ENCODE assay signal across 1 cellular context in the genomic region with DNA sequence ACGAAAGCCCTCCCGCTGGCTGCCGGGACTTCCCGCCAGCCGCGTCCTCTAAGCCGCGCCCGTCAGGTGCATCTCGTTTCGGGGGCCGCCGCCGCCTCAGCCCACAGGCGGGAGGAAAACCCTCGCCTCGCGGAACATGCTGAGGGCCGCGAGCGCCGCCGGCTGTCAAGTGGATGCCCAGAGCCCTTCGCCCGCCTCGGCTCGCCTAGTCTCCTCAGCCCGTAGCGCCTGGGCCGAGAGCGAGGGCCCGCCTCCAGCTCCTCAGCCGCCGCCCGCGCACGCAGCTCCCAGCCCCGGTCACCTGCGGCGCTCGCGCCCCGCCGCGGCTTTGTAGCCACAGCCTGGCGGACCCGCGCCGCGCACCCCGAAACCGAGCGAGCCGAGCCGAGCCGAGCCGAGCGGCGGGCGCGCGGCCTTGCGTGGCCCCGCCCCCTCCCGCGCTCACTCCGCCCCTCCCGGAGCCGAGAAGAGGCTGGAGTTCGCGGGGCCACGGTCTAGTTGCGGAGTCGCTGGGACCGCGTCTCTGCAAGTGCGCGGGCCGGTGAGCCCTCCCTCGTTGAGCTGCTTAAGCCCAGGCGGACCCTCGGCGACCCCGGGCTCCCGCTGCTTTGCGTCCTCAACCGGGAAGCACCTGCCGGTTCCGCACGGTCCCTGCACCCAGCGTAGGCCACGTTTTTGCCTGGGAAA.
TF ChIP-seq lines count a peak whose summit lies in the region.

A gene (minus strand): TSS at position 382 of the 687 bp plus-strand sequence. CDS start 450 bp downstream, outside the sequence.

TF ChIP-seq in HepG2, 621 proteins besides CTCF, POLR2A, EP300 and RAD21 (continued from another document and continues in another):
- TF ChIP-seq, protein P1, sequence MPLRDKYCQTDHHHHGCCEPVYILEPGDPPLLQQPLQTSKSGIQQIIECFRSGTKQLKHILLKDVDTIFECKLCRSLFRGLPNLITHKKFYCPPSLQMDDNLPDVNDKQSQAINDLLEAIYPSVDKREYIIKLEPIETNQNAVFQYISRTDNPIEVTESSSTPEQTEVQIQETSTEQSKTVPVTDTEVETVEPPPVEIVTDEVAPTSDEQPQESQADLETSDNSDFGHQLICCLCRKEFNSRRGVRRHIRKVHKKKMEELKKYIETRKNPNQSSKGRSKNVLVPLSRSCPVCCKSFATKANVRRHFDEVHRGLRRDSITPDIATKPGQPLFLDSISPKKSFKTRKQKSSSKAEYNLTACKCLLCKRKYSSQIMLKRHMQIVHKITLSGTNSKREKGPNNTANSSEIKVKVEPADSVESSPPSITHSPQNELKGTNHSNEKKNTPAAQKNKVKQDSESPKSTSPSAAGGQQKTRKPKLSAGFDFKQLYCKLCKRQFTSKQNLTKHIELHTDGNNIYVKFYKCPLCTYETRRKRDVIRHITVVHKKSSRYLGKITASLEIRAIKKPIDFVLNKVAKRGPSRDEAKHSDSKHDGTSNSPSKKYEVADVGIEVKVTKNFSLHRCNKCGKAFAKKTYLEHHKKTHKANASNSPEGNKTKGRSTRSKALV (CRISPR knock-in tag; IDR thresholded peaks at IDR 0.05): peak; percentile 51; the same call in 1 of the 2 replicates
- TF ChIP-seq MLLT10 (CRISPR knock-in tag; IDR thresholded peaks at IDR 0.05): no peak
- TF ChIP-seq ZMYM2 (CRISPR knock-in tag; IDR thresholded peaks at IDR 0.05): no peak
- TF ChIP-seq CCDC6 (CRISPR knock-in tag; IDR thresholded peaks at IDR 0.05): 0 out of 2 replicates have a peak, but pooled peaks have one; percentile 76
- no peak for TF ChIP-seq EHMT2 (IDR thresholded peaks at IDR 0.05; ENCODE audit: borderline replicate concordance, low read depth, low read length)
- TF ChIP-seq SCMH1 (CRISPR knock-in tag; IDR thresholded peaks at IDR 0.05; ENCODE audit: borderline replicate concordance): no peak
- TF ChIP-seq ZNF354B (CRISPR knock-in tag; IDR thresholded peaks at IDR 0.05): no peak
- TF ChIP-seq, protein P2, sequence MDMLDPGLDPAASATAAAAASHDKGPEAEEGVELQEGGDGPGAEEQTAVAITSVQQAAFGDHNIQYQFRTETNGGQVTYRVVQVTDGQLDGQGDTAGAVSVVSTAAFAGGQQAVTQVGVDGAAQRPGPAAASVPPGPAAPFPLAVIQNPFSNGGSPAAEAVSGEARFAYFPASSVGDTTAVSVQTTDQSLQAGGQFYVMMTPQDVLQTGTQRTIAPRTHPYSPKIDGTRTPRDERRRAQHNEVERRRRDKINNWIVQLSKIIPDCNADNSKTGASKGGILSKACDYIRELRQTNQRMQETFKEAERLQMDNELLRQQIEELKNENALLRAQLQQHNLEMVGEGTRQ (IDR thresholded peaks at IDR 0.05; ENCODE audit: low read depth, low read length): no peak
- TF ChIP-seq, protein P2 (CRISPR knock-in tag; IDR thresholded peaks at IDR 0.05; ENCODE audit: borderline replicate concordance): peak; percentile 19; the same call in 1 of the 2 replicates
- peak; percentile 53; the same call in 1 of the 2 replicates for TF ChIP-seq BCL6 (CRISPR knock-in tag; IDR thresholded peaks at IDR 0.05)
- peak; percentile 38; the same call in 1 of the 2 replicates for TF ChIP-seq DMAP1 (CRISPR knock-in tag; IDR thresholded peaks at IDR 0.05)
- TF ChIP-seq ZNF207 (IDR thresholded peaks at IDR 0.05; ENCODE audit: borderline replicate concordance): no peak
- TF ChIP-seq, protein P3, sequence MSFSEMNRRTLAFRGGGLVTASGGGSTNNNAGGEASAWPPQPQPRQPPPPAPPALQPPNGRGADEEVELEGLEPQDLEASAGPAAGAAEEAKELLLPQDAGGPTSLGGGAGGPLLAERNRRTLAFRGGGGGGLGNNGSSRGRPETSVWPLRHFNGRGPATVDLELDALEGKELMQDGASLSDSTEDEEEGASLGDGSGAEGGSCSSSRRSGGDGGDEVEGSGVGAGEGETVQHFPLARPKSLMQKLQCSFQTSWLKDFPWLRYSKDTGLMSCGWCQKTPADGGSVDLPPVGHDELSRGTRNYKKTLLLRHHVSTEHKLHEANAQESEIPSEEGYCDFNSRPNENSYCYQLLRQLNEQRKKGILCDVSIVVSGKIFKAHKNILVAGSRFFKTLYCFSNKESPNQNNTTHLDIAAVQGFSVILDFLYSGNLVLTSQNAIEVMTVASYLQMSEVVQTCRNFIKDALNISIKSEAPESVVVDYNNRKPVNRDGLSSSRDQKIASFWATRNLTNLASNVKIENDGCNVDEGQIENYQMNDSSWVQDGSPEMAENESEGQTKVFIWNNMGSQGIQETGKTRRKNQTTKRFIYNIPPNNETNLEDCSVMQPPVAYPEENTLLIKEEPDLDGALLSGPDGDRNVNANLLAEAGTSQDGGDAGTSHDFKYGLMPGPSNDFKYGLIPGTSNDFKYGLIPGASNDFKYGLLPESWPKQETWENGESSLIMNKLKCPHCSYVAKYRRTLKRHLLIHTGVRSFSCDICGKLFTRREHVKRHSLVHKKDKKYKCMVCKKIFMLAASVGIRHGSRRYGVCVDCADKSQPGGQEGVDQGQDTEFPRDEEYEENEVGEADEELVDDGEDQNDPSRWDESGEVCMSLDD (CRISPR knock-in tag; IDR thresholded peaks at IDR 0.05; ENCODE audit: borderline replicate concordance): peak; percentile 91
- peak; percentile 51; the same call in 1 of the 2 replicates for TF ChIP-seq MEIS2 (CRISPR knock-in tag; IDR thresholded peaks at IDR 0.05)
- TF ChIP-seq SRSF1 (optimal IDR thresholded peaks at IDR 0.05; ENCODE audit: low read depth, low read length): no peak
- TF ChIP-seq, protein P4, sequence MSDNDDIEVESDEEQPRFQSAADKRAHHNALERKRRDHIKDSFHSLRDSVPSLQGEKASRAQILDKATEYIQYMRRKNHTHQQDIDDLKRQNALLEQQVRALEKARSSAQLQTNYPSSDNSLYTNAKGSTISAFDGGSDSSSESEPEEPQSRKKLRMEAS (IDR thresholded peaks at IDR 0.05): peak; percentile 12; the same call in 1 of the 2 replicates
- TF ChIP-seq HHEX (CRISPR knock-in tag; IDR thresholded peaks at IDR 0.05): no peak
- TF ChIP-seq, protein P5, sequence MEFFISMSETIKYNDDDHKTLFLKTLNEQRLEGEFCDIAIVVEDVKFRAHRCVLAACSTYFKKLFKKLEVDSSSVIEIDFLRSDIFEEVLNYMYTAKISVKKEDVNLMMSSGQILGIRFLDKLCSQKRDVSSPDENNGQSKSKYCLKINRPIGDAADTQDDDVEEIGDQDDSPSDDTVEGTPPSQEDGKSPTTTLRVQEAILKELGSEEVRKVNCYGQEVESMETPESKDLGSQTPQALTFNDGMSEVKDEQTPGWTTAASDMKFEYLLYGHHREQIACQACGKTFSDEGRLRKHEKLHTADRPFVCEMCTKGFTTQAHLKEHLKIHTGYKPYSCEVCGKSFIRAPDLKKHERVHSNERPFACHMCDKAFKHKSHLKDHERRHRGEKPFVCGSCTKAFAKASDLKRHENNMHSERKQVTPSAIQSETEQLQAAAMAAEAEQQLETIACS (CRISPR knock-in tag; IDR thresholded peaks at IDR 0.05): peak; percentile 81
- TF ChIP-seq POGZ (CRISPR knock-in tag; IDR thresholded peaks at IDR 0.05): peak; percentile 40; the same call in 1 of the 2 replicates
- TF ChIP-seq SP4 (CRISPR knock-in tag; IDR thresholded peaks at IDR 0.05): peak; percentile 61; the same call in 1 of the 2 replicates
- TF ChIP-seq NFKB2 (CRISPR knock-in tag; IDR thresholded peaks at IDR 0.05; ENCODE audit: borderline replicate concordance): 0 out of 2 replicates have a peak, but pooled peaks have one; percentile 27
- TF ChIP-seq, protein P6, sequence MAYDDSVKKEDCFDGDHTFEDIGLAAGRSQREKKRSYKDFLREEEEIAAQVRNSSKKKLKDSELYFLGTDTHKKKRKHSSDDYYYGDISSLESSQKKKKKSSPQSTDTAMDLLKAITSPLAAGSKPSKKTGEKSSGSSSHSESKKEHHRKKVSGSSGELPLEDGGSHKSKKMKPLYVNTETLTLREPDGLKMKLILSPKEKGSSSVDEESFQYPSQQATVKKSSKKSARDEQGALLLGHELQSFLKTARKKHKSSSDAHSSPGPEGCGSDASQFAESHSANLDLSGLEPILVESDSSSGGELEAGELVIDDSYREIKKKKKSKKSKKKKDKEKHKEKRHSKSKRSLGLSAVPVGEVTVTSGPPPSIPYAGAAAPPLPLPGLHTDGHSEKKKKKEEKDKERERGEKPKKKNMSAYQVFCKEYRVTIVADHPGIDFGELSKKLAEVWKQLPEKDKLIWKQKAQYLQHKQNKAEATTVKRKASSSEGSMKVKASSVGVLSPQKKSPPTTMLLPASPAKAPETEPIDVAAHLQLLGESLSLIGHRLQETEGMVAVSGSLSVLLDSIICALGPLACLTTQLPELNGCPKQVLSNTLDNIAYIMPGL (CRISPR knock-in tag; IDR thresholded peaks at IDR 0.05; ENCODE audit: borderline replicate concordance in 1 of 2, low read depth in 1 of 2): 0 out of 4 replicates have a peak, but pooled peaks of 1 of the 2 experiments have one; percentile 18
- no peak for TF ChIP-seq ZFAT (CRISPR knock-in tag; conservative IDR thresholded peaks at IDR 0.05)
- no peak for TF ChIP-seq ZNF484 (CRISPR knock-in tag; IDR thresholded peaks at IDR 0.05; ENCODE audit: borderline replicate concordance, low read depth)
- 0 out of 2 replicates have a peak, but pooled peaks have one; percentile 38 for TF ChIP-seq ZSCAN31 (CRISPR knock-in tag; IDR thresholded peaks at IDR 0.05; ENCODE audit: low read depth)
- TF ChIP-seq SRY (CRISPR knock-in tag; IDR thresholded peaks at IDR 0.05): peak; percentile 20; the same call in 1 of the 2 replicates
- TF ChIP-seq, protein P7, sequence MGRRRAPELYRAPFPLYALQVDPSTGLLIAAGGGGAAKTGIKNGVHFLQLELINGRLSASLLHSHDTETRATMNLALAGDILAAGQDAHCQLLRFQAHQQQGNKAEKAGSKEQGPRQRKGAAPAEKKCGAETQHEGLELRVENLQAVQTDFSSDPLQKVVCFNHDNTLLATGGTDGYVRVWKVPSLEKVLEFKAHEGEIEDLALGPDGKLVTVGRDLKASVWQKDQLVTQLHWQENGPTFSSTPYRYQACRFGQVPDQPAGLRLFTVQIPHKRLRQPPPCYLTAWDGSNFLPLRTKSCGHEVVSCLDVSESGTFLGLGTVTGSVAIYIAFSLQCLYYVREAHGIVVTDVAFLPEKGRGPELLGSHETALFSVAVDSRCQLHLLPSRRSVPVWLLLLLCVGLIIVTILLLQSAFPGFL (CRISPR knock-in tag; IDR thresholded peaks at IDR 0.05): no peak
- no peak for TF ChIP-seq ZNF138 (CRISPR knock-in tag; IDR thresholded peaks at IDR 0.05; ENCODE audit: low read depth)
- no peak for TF ChIP-seq SSRP1 (CRISPR knock-in tag; IDR thresholded peaks at IDR 0.05)
- no peak for TF ChIP-seq ZNF567 (CRISPR knock-in tag; IDR thresholded peaks at IDR 0.05; ENCODE audit: borderline replicate concordance)
- no peak for TF ChIP-seq SOX13 (IDR thresholded peaks at IDR 0.05)
- peak in 1 of 2 experiments; percentile 12; a peak in 1 of 4 replicates for TF ChIP-seq SOX13 (CRISPR knock-in tag; conservative IDR thresholded peaks at IDR 0.05 in 1 of 2, IDR thresholded peaks at IDR 0.05 in 1 of 2)
- TF ChIP-seq AGO2 (optimal IDR thresholded peaks at IDR 0.05; ENCODE audit: low read depth, low read length): no peak
- no peak for TF ChIP-seq KLF12 (CRISPR knock-in tag; IDR thresholded peaks at IDR 0.05; ENCODE audit: borderline replicate concordance)
- no peak for TF ChIP-seq ZNF772 (CRISPR knock-in tag; IDR thresholded peaks at IDR 0.05)
- no peak for TF ChIP-seq ZNF34 (CRISPR knock-in tag; IDR thresholded peaks at IDR 0.05; ENCODE audit: borderline replicate concordance)
- TF ChIP-seq, protein P8, sequence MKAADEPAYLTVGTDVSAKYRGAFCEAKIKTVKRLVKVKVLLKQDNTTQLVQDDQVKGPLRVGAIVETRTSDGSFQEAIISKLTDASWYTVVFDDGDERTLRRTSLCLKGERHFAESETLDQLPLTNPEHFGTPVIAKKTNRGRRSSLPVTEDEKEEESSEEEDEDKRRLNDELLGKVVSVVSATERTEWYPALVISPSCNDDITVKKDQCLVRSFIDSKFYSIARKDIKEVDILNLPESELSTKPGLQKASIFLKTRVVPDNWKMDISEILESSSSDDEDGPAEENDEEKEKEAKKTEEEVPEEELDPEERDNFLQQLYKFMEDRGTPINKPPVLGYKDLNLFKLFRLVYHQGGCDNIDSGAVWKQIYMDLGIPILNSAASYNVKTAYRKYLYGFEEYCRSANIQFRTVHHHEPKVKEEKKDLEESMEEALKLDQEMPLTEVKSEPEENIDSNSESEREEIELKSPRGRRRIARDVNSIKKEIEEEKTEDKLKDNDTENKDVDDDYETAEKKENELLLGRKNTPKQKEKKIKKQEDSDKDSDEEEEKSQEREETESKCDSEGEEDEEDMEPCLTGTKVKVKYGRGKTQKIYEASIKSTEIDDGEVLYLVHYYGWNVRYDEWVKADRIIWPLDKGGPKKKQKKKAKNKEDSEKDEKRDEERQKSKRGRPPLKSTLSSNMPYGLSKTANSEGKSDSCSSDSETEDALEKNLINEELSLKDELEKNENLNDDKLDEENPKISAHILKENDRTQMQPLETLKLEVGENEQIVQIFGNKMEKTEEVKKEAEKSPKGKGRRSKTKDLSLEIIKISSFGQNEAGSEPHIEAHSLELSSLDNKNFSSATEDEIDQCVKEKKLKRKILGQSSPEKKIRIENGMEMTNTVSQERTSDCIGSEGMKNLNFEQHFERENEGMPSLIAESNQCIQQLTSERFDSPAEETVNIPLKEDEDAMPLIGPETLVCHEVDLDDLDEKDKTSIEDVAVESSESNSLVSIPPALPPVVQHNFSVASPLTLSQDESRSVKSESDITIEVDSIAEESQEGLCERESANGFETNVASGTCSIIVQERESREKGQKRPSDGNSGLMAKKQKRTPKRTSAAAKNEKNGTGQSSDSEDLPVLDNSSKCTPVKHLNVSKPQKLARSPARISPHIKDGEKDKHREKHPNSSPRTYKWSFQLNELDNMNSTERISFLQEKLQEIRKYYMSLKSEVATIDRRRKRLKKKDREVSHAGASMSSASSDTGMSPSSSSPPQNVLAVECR (CRISPR knock-in tag; IDR thresholded peaks at IDR 0.05; ENCODE audit: borderline replicate concordance): peak; percentile 37; the same call in 1 of the 2 replicates
- TF ChIP-seq, protein P9, sequence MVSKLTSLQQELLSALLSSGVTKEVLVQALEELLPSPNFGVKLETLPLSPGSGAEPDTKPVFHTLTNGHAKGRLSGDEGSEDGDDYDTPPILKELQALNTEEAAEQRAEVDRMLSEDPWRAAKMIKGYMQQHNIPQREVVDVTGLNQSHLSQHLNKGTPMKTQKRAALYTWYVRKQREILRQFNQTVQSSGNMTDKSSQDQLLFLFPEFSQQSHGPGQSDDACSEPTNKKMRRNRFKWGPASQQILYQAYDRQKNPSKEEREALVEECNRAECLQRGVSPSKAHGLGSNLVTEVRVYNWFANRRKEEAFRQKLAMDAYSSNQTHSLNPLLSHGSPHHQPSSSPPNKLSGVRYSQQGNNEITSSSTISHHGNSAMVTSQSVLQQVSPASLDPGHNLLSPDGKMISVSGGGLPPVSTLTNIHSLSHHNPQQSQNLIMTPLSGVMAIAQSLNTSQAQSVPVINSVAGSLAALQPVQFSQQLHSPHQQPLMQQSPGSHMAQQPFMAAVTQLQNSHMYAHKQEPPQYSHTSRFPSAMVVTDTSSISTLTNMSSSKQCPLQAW (CRISPR knock-in tag; IDR thresholded peaks at IDR 0.05): no peak
- no peak for TF ChIP-seq REXO4 (CRISPR knock-in tag; IDR thresholded peaks at IDR 0.05; ENCODE audit: borderline replicate concordance)
